16 cellular contexts compared by ENCODE assay signal in the genomic region with DNA sequence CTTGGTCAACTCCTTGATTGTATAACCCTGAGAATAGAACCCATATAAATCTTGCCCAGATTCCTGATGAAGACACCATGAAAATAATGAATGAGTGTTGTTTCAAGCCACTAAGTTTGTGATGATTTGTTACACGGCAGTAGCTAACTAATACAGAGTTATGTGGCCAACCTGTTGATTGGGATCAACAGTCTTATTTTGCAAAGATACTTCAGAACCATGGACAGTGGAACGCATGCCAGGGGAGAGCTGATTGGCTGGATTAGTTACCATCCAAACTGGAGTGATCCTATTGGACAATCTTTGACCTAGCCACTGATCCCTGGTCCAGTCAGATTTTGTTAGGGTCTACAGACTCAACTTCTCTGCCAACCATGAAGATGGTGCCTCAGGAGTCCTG. TPM values are rescaled to one million over a fixed set of nuclear protein-coding genes. Genes with fewer than 3 reads are reported as not detected.
DNase-seq lines count a peak whose midpoint lies in the region; ATAC-seq and TF ChIP-seq lines count a peak whose summit lies in the region.
"Had no signal": no experiment of that assay in that cellular context is flagged by ENCODE, and none has a peak within 500 bp of the region (broad histone marks: within the 10 kb centered on the region; RNA-seq: fewer than 3 reads in every experiment).

No MANE protein-coding gene starts in this region.

- intact Hi-C loops in activated T-helper 1 cell treated with anti-CD3 and anti-CD28 coated beads, Interleukin-12 subunit alpha, Interleukin-12 subunit beta, Interleukin-2, Interleukin-4 antibody, amounts not matched to agents 30 ng/mL and 10 ng/mL and 1 ng/mL, durations not matched to agents 14 hours and 24 hours and 36 hours (cut with micrococcal nuclease): no loop called here

- H3K27me3 Mint-ChIP-seq in activated naive CD4-positive, alpha-beta T cell treated with anti-CD3 and anti-CD28 coated beads, Interleukin-2, amount 10 ng/mL, durations not matched to agents 7 days and 5 days: peaks cover 22% of the 10 kb centered on the region
- H3K27me3 Mint-ChIP-seq in activated T-helper 1 cell treated with anti-CD3 and anti-CD28 coated beads, Interleukin-12 subunit alpha, Interleukin-12 subunit beta, Interleukin-2, Interleukin-4 antibody, amounts not matched to agents 30 ng/mL and 10 ng/mL and 1 ng/mL, durations not matched to agents 14 hours and 24 hours and 36 hours (ENCODE audit: insufficient read depth): peaks cover 10% of the 10 kb centered on the region

- no peak for ATAC-seq in stimulated activated effector memory CD8-positive, alpha-beta T cell treated with anti-CD3 and anti-CD28 coated beads, Interleukin-12 subunit alpha, Interleukin-12 subunit beta, amount 100 ng/mL, for 72 hours
- ATAC-seq: upper lobe of right lung had no signal

- H3K27ac Mint-ChIP-seq in activated naive CD4-positive, alpha-beta T cell treated with anti-CD3 and anti-CD28 coated beads, Interleukin-2, amount 10 ng/mL, durations not matched to agents 7 days and 5 days: no peak overlapping the region
- peak overlapping the region; percentile 58 for H3K27ac Mint-ChIP-seq in stimulated activated effector memory CD8-positive, alpha-beta T cell treated with anti-CD3 and anti-CD28 coated beads, Interleukin-12 subunit alpha, Interleukin-12 subunit beta, amount 100 ng/mL, for 72 hours
- no peak overlapping the region for H3K27ac Mint-ChIP-seq in activated T-helper 1 cell treated with anti-CD3 and anti-CD28 coated beads, Interleukin-12 subunit alpha, Interleukin-12 subunit beta, Interleukin-2, Interleukin-4 antibody, amounts not matched to agents 30 ng/mL and 10 ng/mL and 1 ng/mL, durations not matched to agents 14 hours and 24 hours and 36 hours
- H3K27ac Mint-ChIP-seq: activated T-helper 2 cell treated with anti-CD3 and anti-CD28 coated beads, Interferon-gamma antibody, Interleukin-2, Interleukin-4, amounts not matched to agents 10 μg/mL and 5 μg/mL and 100 μg/mL, durations not matched to agents 14 hours and 24 hours and 36 hours; natural killer cell had no signal

- H3K4me3 Mint-ChIP-seq in activated naive CD4-positive, alpha-beta T cell treated with anti-CD3 and anti-CD28 coated beads, Interleukin-2, amount 10 ng/mL, durations not matched to agents 7 days and 5 days: no peak overlapping the region
- no peak overlapping the region for H3K4me3 Mint-ChIP-seq in stimulated activated effector memory CD8-positive, alpha-beta T cell treated with anti-CD3 and anti-CD28 coated beads, Interleukin-12 subunit alpha, Interleukin-12 subunit beta, amount 100 ng/mL, for 72 hours
- H3K4me3 Mint-ChIP-seq in activated T-helper 1 cell treated with anti-CD3 and anti-CD28 coated beads, Interleukin-12 subunit alpha, Interleukin-12 subunit beta, Interleukin-2, Interleukin-4 antibody, amounts not matched to agents 30 ng/mL and 10 ng/mL and 1 ng/mL, durations not matched to agents 14 hours and 24 hours and 36 hours: no peak overlapping the region
- H3K4me3 Mint-ChIP-seq: central memory CD8-positive, alpha-beta T cell; natural killer cell had no signal

- peaks cover 8% of the 10 kb centered on the region for H3K9me3 Mint-ChIP-seq in activated naive CD4-positive, alpha-beta T cell treated with anti-CD3 and anti-CD28 coated beads, Interleukin-2, amount 10 ng/mL, durations not matched to agents 7 days and 5 days
- H3K9me3 Mint-ChIP-seq in stimulated activated effector memory CD8-positive, alpha-beta T cell treated with anti-CD3 and anti-CD28 coated beads, Interleukin-12 subunit alpha, Interleukin-12 subunit beta, amount 100 ng/mL, for 72 hours: peaks cover 6% of the 10 kb centered on the region
- peaks cover 13% of the 10 kb centered on the region for H3K9me3 Mint-ChIP-seq in activated T-helper 1 cell treated with anti-CD3 and anti-CD28 coated beads, Interleukin-12 subunit alpha, Interleukin-12 subunit beta, Interleukin-2, Interleukin-4 antibody, amounts not matched to agents 30 ng/mL and 10 ng/mL and 1 ng/mL, durations not matched to agents 14 hours and 24 hours and 36 hours

- H3K4me3 ChIP-seq in choroid plexus epithelial cell (ENCODE audit: low read depth, low read length): no peak overlapping the region
- H3K4me3 ChIP-seq: upper lobe of right lung had no signal

- no peaks in the 10 kb centered on the region for H3K36me3 Mint-ChIP-seq in activated naive CD4-positive, alpha-beta T cell treated with anti-CD3 and anti-CD28 coated beads, Interleukin-2, amount 10 ng/mL, durations not matched to agents 7 days and 5 days
- H3K36me3 Mint-ChIP-seq in stimulated activated effector memory CD8-positive, alpha-beta T cell treated with anti-CD3 and anti-CD28 coated beads, Interleukin-12 subunit alpha, Interleukin-12 subunit beta, amount 100 ng/mL, for 72 hours: no peaks in the 10 kb centered on the region
- no peaks in the 10 kb centered on the region for H3K36me3 Mint-ChIP-seq in activated T-helper 1 cell treated with anti-CD3 and anti-CD28 coated beads, Interleukin-12 subunit alpha, Interleukin-12 subunit beta, Interleukin-2, Interleukin-4 antibody, amounts not matched to agents 30 ng/mL and 10 ng/mL and 1 ng/mL, durations not matched to agents 14 hours and 24 hours and 36 hours (ENCODE audit: low read depth)
- H3K36me3 Mint-ChIP-seq: natural killer cell had no signal

- CTCF ChIA-PET in activated naive CD4-positive, alpha-beta T cell treated with anti-CD3 and anti-CD28 coated beads, Interleukin-2, amount 10 ng/mL, durations not matched to agents 7 days and 5 days (lab: Charles Lee): interaction anchor here (2.5 kb wide), 1 partner anchor 12 kb away, joined by 12 read pairs; no protein-coding TSS in a partner anchor

- no peak for TF ChIP-seq CTCF in choroid plexus epithelial cell (conservative IDR thresholded peaks at IDR 0.05; ENCODE audit: low read depth, low read length)

- DNase-seq in activated naive CD4-positive, alpha-beta T cell treated with anti-CD3 and anti-CD28 coated beads, Interleukin-2, amount 10 ng/mL, durations not matched to agents 7 days and 5 days: peak; percentile 47
- DNase-seq in activated naive CD4-positive, alpha-beta T cell (lab: John Stamatoyannopoulos, UW): no peak
- DNase-seq in NCI-H226 (peak; percentile 22), choroid plexus epithelial cell (ENCODE audit: low read depth) (peak; percentile 21), HT-29 (ENCODE audit: low spot score) (no peak), T1000 (lab: John Stamatoyannopoulos, UW) (no peak)
- no peak for DNase-seq in stimulated activated effector memory CD8-positive, alpha-beta T cell treated with anti-CD3 and anti-CD28 coated beads, Interleukin-12 subunit alpha, Interleukin-12 subunit beta, amount 100 ng/mL, for 72 hours (ENCODE audit: low spot score in 2 of 2)
- no peak for DNase-seq in activated T-helper 1 cell treated with anti-CD3 and anti-CD28 coated beads, Interleukin-12 subunit alpha, Interleukin-12 subunit beta, Interleukin-2, Interleukin-4 antibody, amounts not matched to agents 30 ng/mL and 10 ng/mL and 1 ng/mL, durations not matched to agents 14 hours and 24 hours and 36 hours (ENCODE audit: low spot score)
- DNase-seq: BE2C, GF-D8, natural killer cell, NCI-H2029 treated with DMSO at 0.1 percent for 48 hours, upper lobe of right lung, WERI-Rb-1 had no signal

- no peaks in the 10 kb centered on the region for H3K4me1 Mint-ChIP-seq in activated naive CD4-positive, alpha-beta T cell treated with anti-CD3 and anti-CD28 coated beads, Interleukin-2, amount 10 ng/mL, durations not matched to agents 7 days and 5 days
- no peaks in the 10 kb centered on the region for H3K4me1 Mint-ChIP-seq in stimulated activated effector memory CD8-positive, alpha-beta T cell treated with anti-CD3 and anti-CD28 coated beads, Interleukin-12 subunit alpha, Interleukin-12 subunit beta, amount 100 ng/mL, for 72 hours
- peaks cover 4% of the 10 kb centered on the region for H3K4me1 Mint-ChIP-seq in activated T-helper 1 cell treated with anti-CD3 and anti-CD28 coated beads, Interleukin-12 subunit alpha, Interleukin-12 subunit beta, Interleukin-2, Interleukin-4 antibody, amounts not matched to agents 30 ng/mL and 10 ng/mL and 1 ng/mL, durations not matched to agents 14 hours and 24 hours and 36 hours (ENCODE audit: low read depth)
- H3K4me1 Mint-ChIP-seq: central memory CD8-positive, alpha-beta T cell; natural killer cell had no signal

RNA-seq across cellular contexts. Expression of a gene that starts 26.6 kb away (rescaled TPM):
- not detected in 2 replicates for total RNA-seq in HT-29 (2014; rRNA removed; shearing (Covaris generic))
- total RNA-seq in activated T-helper 1 cell treated with anti-CD3 and anti-CD28 coated beads, Interleukin-12 subunit alpha, Interleukin-12 subunit beta, Interleukin-2, Interleukin-4 antibody, amounts not matched to agents 30 ng/mL and 10 ng/mL and 1 ng/mL, durations not matched to agents 14 hours and 24 hours and 36 hours: 55.4 and 61.6 TPM in 2 replicates

RNA-seq across cellular contexts. Expression of a gene that starts 33.6 kb away (rescaled TPM):
- 3.0 and 3.1 TPM in 2 replicates for total RNA-seq in HT-29 (2014; rRNA removed; shearing (Covaris generic))
- 8.0 and 9.7 TPM in 2 replicates for total RNA-seq in activated T-helper 1 cell treated with anti-CD3 and anti-CD28 coated beads, Interleukin-12 subunit alpha, Interleukin-12 subunit beta, Interleukin-2, Interleukin-4 antibody, amounts not matched to agents 30 ng/mL and 10 ng/mL and 1 ng/mL, durations not matched to agents 14 hours and 24 hours and 36 hours

Comparison
In these comparisons a context has a peak if more than half of its experiments do, and no peak if none do; other contexts are left out.
1. DNase-seq: peak in activated naive CD4-positive, alpha-beta T cell treated with anti-CD3 and anti-CD28 coated beads, Interleukin-2, amount 10 ng/mL, durations not matched to agents 7 days and 5 days (single experiment), NCI-H226 (single experiment) and choroid plexus epithelial cell (single experiment); none in activated naive CD4-positive, alpha-beta T cell (0 of 4), stimulated activated effector memory CD8-positive, alpha-beta T cell treated with anti-CD3 and anti-CD28 coated beads, Interleukin-12 subunit alpha, Interleukin-12 subunit beta, amount 100 ng/mL, for 72 hours (0 of 2), HT-29 (single experiment), T1000 (single experiment) and activated T-helper 1 cell treated with anti-CD3 and anti-CD28 coated beads, Interleukin-12 subunit alpha, Interleukin-12 subunit beta, Interleukin-2, Interleukin-4 antibody, amounts not matched to agents 30 ng/mL and 10 ng/mL and 1 ng/mL, durations not matched to agents 14 hours and 24 hours and 36 hours (single experiment).
2. RNA of a gene that starts 26.6 kb away (total RNA-seq): 55.4 to 61.6 TPM in activated T-helper 1 cell treated with anti-CD3 and anti-CD28 coated beads, Interleukin-12 subunit alpha, Interleukin-12 subunit beta, Interleukin-2, Interleukin-4 antibody, amounts not matched to agents 30 ng/mL and 10 ng/mL and 1 ng/mL, durations not matched to agents 14 hours and 24 hours and 36 hours; not detected in HT-29; every median in the first group is over 10 times any median in the second.